ENCODE assay signal across 8 cellular contexts in the genomic region with DNA sequence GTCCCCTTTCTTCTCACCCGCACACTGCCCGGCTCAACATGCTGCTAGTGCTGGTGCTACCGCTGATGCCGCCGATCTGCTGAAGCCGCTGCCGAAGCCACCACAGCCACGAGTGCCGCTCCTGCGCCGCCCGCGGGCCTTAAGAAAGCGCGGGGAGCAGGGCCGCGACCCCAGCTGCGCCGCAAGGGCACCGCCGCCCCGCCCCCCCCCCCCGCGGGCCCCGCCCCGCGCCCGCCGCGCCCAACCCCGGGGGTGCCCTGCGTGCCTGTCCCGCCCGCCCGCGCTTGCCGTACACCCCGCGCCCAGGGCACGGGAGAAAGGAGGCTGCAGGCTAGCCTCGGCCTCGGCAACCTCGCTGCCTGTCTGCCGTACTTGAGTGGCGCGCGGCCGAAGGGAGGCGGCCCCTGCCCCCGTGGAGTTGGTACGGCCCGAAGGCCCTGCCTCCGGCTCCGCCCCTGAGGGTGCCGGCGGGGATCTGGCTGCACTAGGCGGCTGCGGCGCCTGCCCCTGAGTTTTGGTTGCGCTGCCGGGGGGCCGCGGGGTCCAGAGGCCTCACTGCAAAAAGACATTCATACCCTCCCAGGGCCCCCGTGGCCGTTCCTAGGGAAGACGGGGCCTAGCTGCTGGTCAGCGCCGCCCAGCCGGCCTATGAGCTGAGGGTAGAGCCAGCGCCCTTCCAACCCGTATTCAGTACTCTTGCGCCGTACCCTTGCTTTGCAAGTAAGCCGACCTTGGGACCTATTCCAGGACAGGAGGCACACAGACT. TPM values are rescaled to one million over a fixed set of nuclear protein-coding genes. Genes with fewer than 3 reads are reported as not detected.
DNase-seq lines count a peak whose midpoint lies in the region; ATAC-seq and TF ChIP-seq lines count a peak whose summit lies in the region.

A gene (minus strand): TSS at position 114 of the 766 bp plus-strand sequence. CDS start 74 bp downstream, at position 40.

- H3K9me3 Mint-ChIP-seq in activated CD4-positive, alpha-beta T cell treated with anti-CD3 and anti-CD28 coated beads, Interleukin-2, amount 10 ng/mL, durations not matched to agents 24 days and 14 days: no peaks in the 10 kb centered on the region

- no peaks in the 10 kb centered on the region for H3K27me3 Mint-ChIP-seq in activated CD4-positive, alpha-beta T cell treated with anti-CD3 and anti-CD28 coated beads, Interleukin-2, amount 10 ng/mL, durations not matched to agents 24 days and 14 days

- peak within 1 kb of the TSS; percentile 96 to 98 for H3K27ac ChIP-seq in coronary artery

- H3K4me3 ChIP-seq in BJ (ENCODE audit: low read depth, low read length) (peak within 1 kb of the TSS; percentile 83), coronary artery (peak within 1 kb of the TSS; percentile 80)

- H3K4me3 Mint-ChIP-seq in activated CD4-positive, alpha-beta T cell treated with anti-CD3 and anti-CD28 coated beads, Interleukin-2, amount 10 ng/mL, durations not matched to agents 24 days and 14 days: peak within 1 kb of the TSS; percentile 84

- POLR2A ChIA-PET in BJ (lab: Charles Lee): interaction anchor here (0.6 to 0.8 kb wide), 2 partner anchors 28 to 96 kb away, joined by 3 to 5 read pairs; a partner anchor contains a TSS

- DNase-seq in BJ (ENCODE audit: low read depth): no peak
- DNase-seq in GM19238 (ENCODE audit: insufficient read length, low spot score): peak; percentile 85
- peak; percentile 85 to 91 for DNase-seq in NCI-H524 (lab: John Stamatoyannopoulos, UW)
- peak; percentile 95 for DNase-seq in activated CD4-positive, alpha-beta T cell treated with anti-CD3 and anti-CD28 coated beads, Interleukin-2, amount 10 ng/mL, durations not matched to agents 24 days and 14 days
- peak; percentile 88 for DNase-seq in coronary artery (ENCODE audit: low spot score)
- peak; percentile 93 for DNase-seq in left kidney (ENCODE audit: low read depth, low spot score)
- peak; percentile 84 to 85 for DNase-seq in stimulated activated CD4-positive, alpha-beta T cell treated with anti-CD3 and anti-CD28 coated beads, Interleukin-2, amount 100 ng/mL, for 24 hours

- CTCF ChIA-PET in BJ (lab: Yijun Ruan, JAX): interaction anchor here (1.0 to 3.6 kb wide), 4 partner anchors 10 to 159 kb away, joined by 3 to 33 read pairs (median 8); no protein-coding TSS in a partner anchor

- no peaks in the 10 kb centered on the region for H3K27me3 ChIP-seq in BJ (ENCODE audit: control insufficient read depth, insufficient read depth, low read length)

- H3K36me3 ChIP-seq in BJ (ENCODE audit: control insufficient read depth, insufficient read depth, low read length): peaks cover 6% of the 10 kb centered on the region

- peak; percentile 88 for ATAC-seq in HG03432 (IDR thresholded peaks at IDR 0.05; ENCODE audit: unreplicated experiment)

- intact Hi-C loops in activated CD4-positive, alpha-beta T cell treated with anti-CD3 and anti-CD28 coated beads, Interleukin-2, amount 10 ng/mL, durations not matched to agents 24 days and 14 days (cut with micrococcal nuclease): loop anchor here (1.0 to 5.0 kb wide), 5 partner anchors 34 to 769 kb away; a partner anchor contains a TSS

- peaks cover 46% of the 10 kb centered on the region for H3K4me1 Mint-ChIP-seq in activated CD4-positive, alpha-beta T cell treated with anti-CD3 and anti-CD28 coated beads, Interleukin-2, amount 10 ng/mL, durations not matched to agents 24 days and 14 days

- TF ChIP-seq CTCF in BJ (IDR thresholded peaks at IDR 0.05; ENCODE audit: insufficient read depth, low read depth, low read length) (no peak), coronary artery (IDR thresholded peaks at IDR 0.05) (no peak)

- H3K36me3 Mint-ChIP-seq in activated CD4-positive, alpha-beta T cell treated with anti-CD3 and anti-CD28 coated beads, Interleukin-2, amount 10 ng/mL, durations not matched to agents 24 days and 14 days (ENCODE audit: low read depth): peaks cover 21% of the 10 kb centered on the region

- H3K27ac Mint-ChIP-seq in activated CD4-positive, alpha-beta T cell treated with anti-CD3 and anti-CD28 coated beads, Interleukin-2, amount 10 ng/mL, durations not matched to agents 24 days and 14 days: peak within 1 kb of the TSS; percentile 96

RNA-seq across cellular contexts. Expression of the gene that starts here (rescaled TPM):
- polyA plus RNA-seq in BJ (2011; rRNA removed): 39.4 and 42.1 TPM in 2 replicates
- polyA minus RNA-seq in BJ (2011; rRNA and poly(A)+ RNA removed): 48.7 and 52.8 TPM in 2 replicates
- total RNA-seq in activated CD4-positive, alpha-beta T cell treated with anti-CD3 and anti-CD28 coated beads, Interleukin-2, amount 10 ng/mL, durations not matched to agents 24 days and 14 days: 83.0 and 88.3 TPM in 2 replicates
